38 cellular contexts compared by ENCODE assay signal in genomic region chr1:18854331-18855025, GRCh38. TPM values are rescaled to one million over a fixed set of nuclear protein-coding genes. Genes with fewer than 3 reads are reported as not detected.
"Had no signal": no experiment of that assay in that cellular context is flagged by ENCODE, and none has a peak within 500 bp of the region (broad histone marks: within the 10 kb centered on the region; RNA-seq: fewer than 3 reads in every experiment).

No MANE protein-coding gene starts in this region.

- H3K36me3 ChIP-seq: ascending aorta, cardiac muscle cell, colonic mucosa, MG63, Peyer's patch, SJCRH30, WERI-Rb-1 had no signal

- H3K27me3 ChIP-seq: ascending aorta, colonic mucosa, Peyer's patch, SJCRH30 had no signal

- H3K4me3 ChIP-seq: ascending aorta, cardiac muscle cell, colonic mucosa, MG63, Peyer's patch, SJCRH30, SK-N-MC had no signal

- H3K27ac ChIP-seq: ascending aorta, cardiac muscle cell, colonic mucosa, Peyer's patch, RWPE1, SJCRH30, SK-N-MC, WERI-Rb-1 had no signal

- H3K9me3 ChIP-seq: ascending aorta, colonic mucosa, MG63, Peyer's patch, SJCRH30 had no signal

- DNase-seq: activated CD4-positive, alpha-beta memory T cell treated with anti-CD3 and anti-CD28 coated beads, Interleukin-2, amount 10 ng/mL, durations not matched to agents 7 days and 5 days; activated CD4-positive, alpha-beta T cell treated with anti-CD3 and anti-CD28 coated beads for 1 hour; activated CD4-positive, alpha-beta T cell treated with anti-CD3 and anti-CD28 coated beads for 48 hours; activated CD4-positive, CD25-positive, alpha-beta regulatory T cell; activated CD8-positive, alpha-beta memory T cell treated with anti-CD3 and anti-CD28 coated beads for 24 hours; activated effector memory CD4-positive, alpha-beta T cell treated with anti-CD3 and anti-CD28 coated beads, Interleukin-2, amount 50 U/mL, for 16 hours; activated naive CD4-positive, alpha-beta T cell; activated naive CD4-positive, alpha-beta T cell treated with anti-CD3 and anti-CD28 coated beads, Interleukin-2, amount 50 U/mL, for 16 hours; activated naive CD8-positive, alpha-beta T cell treated with anti-CD3 and anti-CD28 coated beads for 36 hours; activated T-cell treated with anti-CD3 and anti-CD28 coated beads, Interleukin-2, amount 50 U/mL, for 1 hour; activated T-cell treated with anti-CD3 and anti-CD28 coated beads, Interleukin-2, amount 50 U/mL, for 72 hours; amniotic stem cell; colonic mucosa; Karpas-422; MG63; NCI-H1048; NCI-H1105 treated with DMSO at 0.1 percent for 48 hours; NCI-H1436; NCI-H1694; NCI-H2029; NCI-H510A; NCI-H526; NCI-H748 treated with DMSO at 0.1 percent for 48 hours; NK-92 treated with Interleukin-12 subunit alpha and Interleukin-12 subunit beta, amount 100 ng/mL, for 24 hours; PC-3; Peyer's patch; SJCRH30; T1000; WERI-Rb-1 had no signal

- ATAC-seq: activated T-cell treated with anti-CD3 and anti-CD28 coated beads, Interleukin-2, amount 50 U/mL, for 72 hours; PC-3; Right ventricle myocardium inferior had no signal

- H3K4me1 ChIP-seq: ascending aorta, colonic mucosa, Peyer's patch, SJCRH30 had no signal

RNA-seq across cellular contexts. Expression of gene TAS1R2, which starts 5.0 kb away (rescaled TPM):
- total RNA-seq: activated CD4-positive, alpha-beta memory T cell treated with anti-CD3 and anti-CD28 coated beads, Interleukin-2, amount 10 ng/mL, durations not matched to agents 7 days and 5 days; activated naive CD8-positive, alpha-beta T cell treated with anti-CD3 and anti-CD28 coated beads for 36 hours; activated T-cell treated with anti-CD3 and anti-CD28 coated beads, Interleukin-2, amount 50 U/mL, for 72 hours; activated T-helper 17 cell treated with anti-CD3 and anti-CD28 coated beads, Interleukin-2, amount 50 U/mL, for 72 hours; ascending aorta; cardiac muscle cell; chondrocyte; colonic mucosa; PC-3; Right ventricle myocardium inferior; SJCRH30; T-helper 1 cell treated with Interleukin-12 subunit alpha and Interleukin-12 subunit beta and Interleukin-4 antibody, amounts not matched to agents 30 ng/mL and 1 ng/mL, for 36 hours; T-helper 2 cell treated with Interferon-gamma antibody and Interleukin-4, amounts not matched to agents 100 ng/mL and 5 ng/mL, for 36 hours had no signal
